Comparison of ENCODE assay signal across 8 cellular contexts in genomic region chr1:44707959-44708831, GRCh38. TPM values are rescaled to one million over a fixed set of nuclear protein-coding genes. Genes with fewer than 3 reads are reported as not detected.
DNase-seq lines count a peak whose midpoint lies in the region; ATAC-seq, FAIRE-seq and TF ChIP-seq lines count a peak whose summit lies in the region.

No MANE protein-coding gene starts in this region.

- H3K27me3 ChIP-seq in tibial nerve, result no peaks in the 10 kb centered on the region

- H3K4me2 ChIP-seq in OCI-LY7 (ENCODE audit: low read length), result peak overlapping the region; percentile 53

- H3K79me2 ChIP-seq in OCI-LY7 (ENCODE audit: insufficient read depth, low read depth, low read length), result no peaks in the 10 kb centered on the region

- FAIRE-seq in kidney (lab: Jason Lieb, UNC), result peak; percentile 63

- no peak for ATAC-seq in HG02970 (IDR thresholded peaks at IDR 0.05; ENCODE audit: low FRiP score, unreplicated experiment)

- peak overlapping the region in 1 of 2 donors; percentile 67 for H3K9ac ChIP-seq in kidney (ENCODE audit: low read length in 2 of 2)

- no peak for TF ChIP-seq EP300 in tibial nerve (IDR thresholded peaks at IDR 0.05)

- H3K9me3 ChIP-seq in OCI-LY7 (ENCODE audit: low read length) (no peaks in the 10 kb centered on the region), kidney (ENCODE audit: control insufficient read depth in 1 of 2, low read length in 2 of 2) (no peaks in the 10 kb centered on the region), tibial nerve (no peaks in the 10 kb centered on the region)

- H3K9me2 ChIP-seq in OCI-LY7 (ENCODE audit: insufficient read depth, low read length), result no peaks in the 10 kb centered on the region

- no TSS peak for BruUV-seq in OCI-LY7 (replicated peaks; lab: Mats Ljungman, UMichigan)

- H3K27ac ChIP-seq in OCI-LY7 (ENCODE audit: low read depth, low read length, poor library complexity, severe bottlenecking) (peak overlapping the region; percentile 14), kidney (ENCODE audit: low read depth in 2 of 2, low read length in 2 of 2) (no peak overlapping the region), tibial nerve (no peak overlapping the region)

- H3K36me3 ChIP-seq in OCI-LY7 (ENCODE audit: insufficient read depth, low read length) (no peaks in the 10 kb centered on the region; the same call in 1 of the 2 replicates), kidney (ENCODE audit: control insufficient read depth in 1 of 2, insufficient read depth in 2 of 2, low read length in 2 of 2) (no peaks in the 10 kb centered on the region), tibial nerve (no peaks in the 10 kb centered on the region)

- intact Hi-C loops in OCI-LY7 (cut with micrococcal nuclease; ENCODE audit: unreplicated experiment) (no loop called here), kidney (cut with DNase I) (no loop called here)

- peaks cover 44% of the 10 kb centered on the region for H3K4me1 ChIP-seq in OCI-LY7 (ENCODE audit: insufficient read depth, low read length, poor library complexity, severe bottlenecking)
- no peaks in the 10 kb centered on the region for H3K4me1 ChIP-seq in kidney (ENCODE audit: control insufficient read depth in 1 of 2, insufficient read depth in 1 of 2, low read depth in 1 of 2, low read length in 2 of 2)
- H3K4me1 ChIP-seq in tibial nerve, result peaks cover 0 to 12% (median 0%) of the 10 kb centered on the region in 4 donors

- DNase-seq in AG04449 (ENCODE audit: low read depth, low spot score), result no peak
- DNase-seq in GM12864 (ENCODE audit: low read depth), result no peak
- peak; percentile 79 for DNase-seq in OCI-LY7 (ENCODE audit: low spot score)
- peak; percentile 15 for DNase-seq in brain pericyte (ENCODE audit: low read depth, low spot score)
- no peak for DNase-seq in kidney
- DNase-seq in tibial nerve (ENCODE audit: low spot score in 2 of 2), result peak in 1 of 2 donors; percentile 44
- no peak for DNase-seq in SW 1271 (lab: John Stamatoyannopoulos, UW)

- no peak for TF ChIP-seq POLR2A in tibial nerve (IDR thresholded peaks at IDR 0.05)

- POLR2A ChIA-PET in AG04449 (lab: Yijun Ruan, JAX), result interaction anchor here (0.6 kb wide), 1 partner anchor 33 kb away, joined by 5 read pairs; no protein-coding TSS in a partner anchor
- POLR2A ChIA-PET in OCI-LY7 (lab: Charles Lee), result interaction anchor here (0.8 to 4.0 kb wide), 3 partner anchors 11 to 23 kb away, joined by 5 to 28 read pairs (median 6); partner anchors contain the start of gene RNU5D-1

- CTCF ChIA-PET in AG04449 (lab: Yijun Ruan, JAX) (interaction anchor here (0.6 to 12.6 kb wide), 15 partner anchors 9 to 86 kb away, joined by 3 to 217 read pairs (median 5); partner anchors contain the start of gene RNU5D-1), OCI-LY7 (lab: Charles Lee; ENCODE audit: unreplicated experiment) (interaction anchor here (1.3 kb wide), 1 partner anchor 12 kb away, joined by 4 read pairs; no protein-coding TSS in a partner anchor)

- H2AFZ ChIP-seq in OCI-LY7 (ENCODE audit: low read length), result peak overlapping the region; percentile 75; the same call in 1 of the 2 replicates

- TF ChIP-seq CTCF in AG04449 (IDR thresholded peaks at IDR 0.05; ENCODE audit: insufficient read depth, low read length, missing control alignments) (peak; percentile 33), GM12864 (IDR thresholded peaks at IDR 0.05; ENCODE audit: low read depth, low read length, missing control alignments) (peak; percentile 69), OCI-LY7 (conservative IDR thresholded peaks at IDR 0.05; ENCODE audit: low read length) (peak; percentile 97), kidney (IDR thresholded peaks at IDR 0.05; ENCODE audit: borderline replicate concordance, extremely low read depth, insufficient read depth) (peak; percentile 62), tibial nerve (IDR thresholded peaks at IDR 0.05) (peak; percentile 52 to 76 (median 61))

- WGBS in tibial nerve, 2 donors, result 34 to 35% methylated on average over 15 of the region's 15 CpGs

- H4K20me1 ChIP-seq in OCI-LY7 (ENCODE audit: insufficient read depth, low read length), result no peaks in the 10 kb centered on the region

- H3K4me3 ChIP-seq in AG04449 (ENCODE audit: low read depth, low read length) (no peak overlapping the region), GM12864 (ENCODE audit: low read depth, low read length) (no peak overlapping the region), OCI-LY7 (ENCODE audit: low read depth, low read length, poor library complexity, severe bottlenecking) (peak overlapping the region; percentile 12), kidney (ENCODE audit: low read length in 2 of 2) (peak overlapping the region in 1 of 2 donors; percentile 39), tibial nerve (peak overlapping the region in 1 of 4 donors; percentile 30)

RNA-seq across cellular contexts. Expression of gene RNU5D-1, which starts 22.8 kb away (rescaled TPM):
- total RNA-seq in OCI-LY7 (2014; rRNA removed; shearing (Covaris generic)), result not detected in 2 replicates
- total RNA-seq in OCI-LY7 (2022) (not detected in 2 replicates), kidney (not detected), tibial nerve (not detected)
- polyA plus RNA-seq in kidney (ENCODE audit: insufficient read depth, low read depth, low replicate concordance), result not detected

RNA-seq across cellular contexts. Expression of gene KIF2C, which starts 31.4 kb away (rescaled TPM):
- 150 and 159 TPM in 2 replicates for total RNA-seq in OCI-LY7 (2014; rRNA removed; shearing (Covaris generic))
- total RNA-seq in OCI-LY7 (2022), result 140 and 156 TPM in 2 replicates
- total RNA-seq in kidney, result 1.4 TPM
- 0.47 TPM for polyA plus RNA-seq in kidney (ENCODE audit: insufficient read depth, low read depth, low replicate concordance)
- total RNA-seq in tibial nerve, result 1 to 10 TPM in 2 of 4 donors, under 1 TPM in 1, not detected in 1; 0.63 to 3.3 (median 2.7) TPM

RNA-seq across cellular contexts. Expression of gene ARMH1, which starts 33.7 kb away (rescaled TPM):
- 5.3 and 7.8 TPM in 2 replicates for total RNA-seq in OCI-LY7 (2014; rRNA removed; shearing (Covaris generic))
- total RNA-seq in OCI-LY7 (2022) (7.9 and 8.9 TPM in 2 replicates), kidney (3.9 TPM), tibial nerve (1 to 10 TPM in 3 of 4 donors, under 1 TPM in 1; 0.66 to 7.1 (median 2.9) TPM)
- 3.4 TPM for polyA plus RNA-seq in kidney (ENCODE audit: insufficient read depth, low read depth, low replicate concordance)

RNA-seq across cellular contexts. Expression of gene TMEM53, which starts 33.9 kb away (rescaled TPM):
- 5.5 and 6.6 TPM in 2 replicates for total RNA-seq in OCI-LY7 (2014; rRNA removed; shearing (Covaris generic))
- total RNA-seq in OCI-LY7 (2022) (8.1 and 8.9 TPM in 2 replicates), kidney (16.4 TPM), tibial nerve (10 to 100 TPM in 2 of 4 donors, 1 to 10 TPM in 2; 7.2 to 10.5 (median 9.5) TPM)
- 45.0 TPM for polyA plus RNA-seq in kidney (ENCODE audit: insufficient read depth, low read depth, low replicate concordance)

Comparison
In these comparisons a context has a peak if more than half of its experiments do, and no peak if none do; other contexts are left out.
1. DNase-seq: peak in OCI-LY7 (single experiment) and brain pericyte (single experiment); none in AG04449 (single experiment), GM12864 (single experiment), kidney (single experiment) and SW 1271 (0 of 2).
2. CTCF ChIP-seq: peak in every context shown above with its lines; median percentile 97 in OCI-LY7; 69 in GM12864; 62 in kidney; 61 in tibial nerve; 33 in AG04449.
3. RNA of gene KIF2C, which starts 31.4 kb away (total RNA-seq): 140 to 159 TPM in OCI-LY7; 0.63 to 3.3 TPM in tibial nerve and 1.4 TPM in kidney (single experiment); every median in the first group is over 10 times any median in the second.